Comparison of ENCODE assay signal across 16 cellular contexts in the genomic region with DNA sequence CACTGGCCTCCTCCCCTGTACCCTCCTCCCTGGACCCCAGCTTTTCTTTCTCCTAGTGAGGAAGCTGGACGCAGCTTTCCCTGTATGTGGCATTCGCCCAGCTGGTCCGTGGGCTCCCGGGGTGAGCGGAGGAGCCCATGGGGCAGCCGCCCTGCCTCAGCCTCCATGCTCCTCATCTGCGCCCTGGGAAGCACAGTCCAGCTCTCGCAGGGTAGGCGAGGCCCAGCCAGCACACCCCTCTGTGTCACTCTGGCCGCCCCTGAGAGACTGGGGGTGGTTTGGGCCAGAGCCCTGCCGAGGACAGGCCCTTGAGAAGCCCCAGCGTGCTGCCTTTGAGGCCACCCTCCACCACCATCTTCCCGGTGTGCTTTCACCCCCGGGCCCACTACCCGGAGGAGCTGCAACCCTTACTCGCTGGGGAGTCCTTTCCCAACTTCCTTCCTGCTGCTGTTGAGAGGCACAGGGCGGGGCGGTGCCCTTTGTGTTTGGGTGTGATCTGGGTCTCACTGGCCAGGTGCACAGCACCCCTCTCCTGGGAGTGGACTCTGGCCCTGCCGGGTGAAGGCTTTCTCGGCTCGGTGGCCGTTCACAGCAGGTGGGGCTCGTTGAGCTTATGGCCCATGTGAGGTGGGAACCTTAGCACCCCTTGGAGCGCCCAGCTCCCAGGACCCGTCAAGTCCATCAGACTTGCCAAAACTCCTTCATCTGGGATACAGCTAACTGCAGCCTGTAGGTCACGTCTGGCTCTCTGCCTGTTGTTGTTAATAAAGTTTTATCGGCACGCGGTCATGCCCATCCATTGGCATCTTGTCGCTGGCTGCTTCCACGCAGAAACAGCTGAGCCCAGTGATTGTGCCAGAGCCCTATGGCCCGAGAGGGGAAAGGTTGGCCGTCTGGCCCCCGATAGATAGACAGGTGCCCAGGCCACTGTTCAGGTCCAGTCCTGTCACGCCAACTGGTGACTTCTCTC. TPM values are rescaled to one million over a fixed set of nuclear protein-coding genes. Genes with fewer than 3 reads are reported as not detected.
DNase-seq lines count a peak whose midpoint lies in the region; ATAC-seq and TF ChIP-seq lines count a peak whose summit lies in the region.
"Had no signal": no experiment of that assay in that cellular context is flagged by ENCODE, and none has a peak within 500 bp of the region (broad histone marks: within the 10 kb centered on the region; RNA-seq: fewer than 3 reads in every experiment).

No MANE protein-coding gene starts in this region.

- CTCF ChIA-PET in RWPE1 (lab: Yijun Ruan, JAX): interaction anchor here (0.6 kb wide), 1 partner anchor 817 kb away, joined by 3 read pairs; no protein-coding TSS in a partner anchor

- no peak for TF ChIP-seq CTCF in RWPE1 (conservative IDR thresholded peaks at IDR 0.05; ENCODE audit: low read depth)
- TF ChIP-seq CTCF in glutamatergic neuron (IDR thresholded peaks at IDR 0.05; ENCODE audit: partially characterized antibody, unreplicated experiment): no peak
- TF ChIP-seq CTCF in coronary artery (IDR thresholded peaks at IDR 0.05): no peak

- no peak overlapping the region for H3K27ac Mint-ChIP-seq in activated T-cell treated with anti-CD3 and anti-CD28 coated beads, Interleukin-2, amount 50 U/mL, for 72 hours
- H3K27ac Mint-ChIP-seq in glutamatergic neuron (ENCODE audit: unreplicated experiment): peak overlapping the region; percentile 78
- H3K27ac Mint-ChIP-seq in stimulated activated effector memory CD8-positive, alpha-beta T cell treated with anti-CD3 and anti-CD28 coated beads, Interleukin-12 subunit alpha, Interleukin-12 subunit beta, amount 100 ng/mL, for 72 hours: peak overlapping the region; percentile 79

- H3K27me3 Mint-ChIP-seq in activated T-cell treated with anti-CD3 and anti-CD28 coated beads, Interleukin-2, amount 50 U/mL, for 72 hours (ENCODE audit: low read depth): no peaks in the 10 kb centered on the region
- peaks cover 15% of the 10 kb centered on the region for H3K27me3 Mint-ChIP-seq in glutamatergic neuron (ENCODE audit: unreplicated experiment)

- ATAC-seq in activated T-cell treated with anti-CD3 and anti-CD28 coated beads, Interleukin-2, amount 50 U/mL, for 72 hours (replicated peaks in 1 of 2): no peak
- ATAC-seq in stimulated activated effector memory CD8-positive, alpha-beta T cell treated with anti-CD3 and anti-CD28 coated beads, Interleukin-12 subunit alpha, Interleukin-12 subunit beta, amount 100 ng/mL, for 72 hours: no peak
- ATAC-seq: PC-3 had no signal

- DNase-seq in activated T-cell treated with anti-CD3 and anti-CD28 coated beads, Interleukin-2, amount 50 U/mL, for 72 hours: no peak
- DNase-seq in activated T-cell treated with anti-CD3 and anti-CD28 coated beads for 4 hours (no peak), RWPE1 (ENCODE audit: low spot score) (no peak), glutamatergic neuron (no peak), T1000 (lab: John Stamatoyannopoulos, UW) (no peak), dermis blood vessel endothelial cell (no peak), coronary artery (ENCODE audit: low spot score) (no peak)
- no peak for DNase-seq in stimulated activated effector memory CD8-positive, alpha-beta T cell treated with anti-CD3 and anti-CD28 coated beads, Interleukin-12 subunit alpha, Interleukin-12 subunit beta, amount 100 ng/mL, for 72 hours (ENCODE audit: low spot score in 2 of 2)
- DNase-seq: amygdala; NCI-H1930; PC-3; stimulated activated CD4-positive, alpha-beta T cell treated with anti-CD3 and anti-CD28 coated beads, Interleukin-15, amount 100 ng/mL, for 24 hours; stimulated activated naive CD4-positive, alpha-beta T cell treated with Interleukin-2 at 50 U/mL for 16 hours had no signal

- H3K36me3 Mint-ChIP-seq in activated T-cell treated with anti-CD3 and anti-CD28 coated beads, Interleukin-2, amount 50 U/mL, for 72 hours (ENCODE audit: insufficient read depth in 2 of 2): peaks cover 1 to 4% of the 10 kb centered on the region in 2 donors
- H3K36me3 Mint-ChIP-seq in glutamatergic neuron (ENCODE audit: unreplicated experiment): no peaks in the 10 kb centered on the region
- H3K36me3 Mint-ChIP-seq in stimulated activated effector memory CD8-positive, alpha-beta T cell treated with anti-CD3 and anti-CD28 coated beads, Interleukin-12 subunit alpha, Interleukin-12 subunit beta, amount 100 ng/mL, for 72 hours: peaks cover 69% of the 10 kb centered on the region

- H3K9me3 Mint-ChIP-seq in activated T-cell treated with anti-CD3 and anti-CD28 coated beads, Interleukin-2, amount 50 U/mL, for 72 hours: no peaks in the 10 kb centered on the region
- peaks cover 8% of the 10 kb centered on the region for H3K9me3 Mint-ChIP-seq in glutamatergic neuron (ENCODE audit: unreplicated experiment)
- H3K9me3 Mint-ChIP-seq in stimulated activated effector memory CD8-positive, alpha-beta T cell treated with anti-CD3 and anti-CD28 coated beads, Interleukin-12 subunit alpha, Interleukin-12 subunit beta, amount 100 ng/mL, for 72 hours: no peaks in the 10 kb centered on the region

- H3K4me3 ChIP-seq in coronary artery: no peak overlapping the region

- peak overlapping the region; percentile 87 for H3K27ac ChIP-seq in RWPE1
- H3K27ac ChIP-seq in coronary artery: no peak overlapping the region
- H3K27ac ChIP-seq: epithelial cell of prostate had no signal

- peaks cover 46% of the 10 kb centered on the region for H3K4me1 Mint-ChIP-seq in activated T-cell treated with anti-CD3 and anti-CD28 coated beads, Interleukin-2, amount 50 U/mL, for 72 hours (ENCODE audit: low read depth)
- peaks cover 11% of the 10 kb centered on the region for H3K4me1 Mint-ChIP-seq in glutamatergic neuron (ENCODE audit: low read depth, unreplicated experiment)
- H3K4me1 Mint-ChIP-seq in stimulated activated effector memory CD8-positive, alpha-beta T cell treated with anti-CD3 and anti-CD28 coated beads, Interleukin-12 subunit alpha, Interleukin-12 subunit beta, amount 100 ng/mL, for 72 hours: peaks cover 49% of the 10 kb centered on the region

- POLR2A ChIA-PET in RWPE1 (lab: Yijun Ruan, JAX; ENCODE audit: low non-redundant PET): no interaction called here

- H3K4me3 Mint-ChIP-seq in activated T-cell treated with anti-CD3 and anti-CD28 coated beads, Interleukin-2, amount 50 U/mL, for 72 hours: peak overlapping the region; percentile 95 to 99
- peak overlapping the region; percentile 74 for H3K4me3 Mint-ChIP-seq in glutamatergic neuron (ENCODE audit: unreplicated experiment)
- H3K4me3 Mint-ChIP-seq in stimulated activated effector memory CD8-positive, alpha-beta T cell treated with anti-CD3 and anti-CD28 coated beads, Interleukin-12 subunit alpha, Interleukin-12 subunit beta, amount 100 ng/mL, for 72 hours: peak overlapping the region; percentile 97

RNA-seq across cellular contexts. Expression of a gene that starts 3.2 kb away (rescaled TPM):
- 10 to 100 TPM; 35.0 to 38.7 TPM for total RNA-seq in activated T-cell treated with anti-CD3 and anti-CD28 coated beads, Interleukin-2, amount 50 U/mL, for 72 hours
- 54.4 TPM for total RNA-seq in glutamatergic neuron (ENCODE audit: unreplicated experiment)
- 38.3 and 74.5 TPM in 2 replicates for total RNA-seq in dermis blood vessel endothelial cell

RNA-seq across cellular contexts. Expression of a gene that starts 10.3 kb away (rescaled TPM):
- 10 to 100 TPM; 41.1 to 43.4 TPM for total RNA-seq in activated T-cell treated with anti-CD3 and anti-CD28 coated beads, Interleukin-2, amount 50 U/mL, for 72 hours
- total RNA-seq in glutamatergic neuron (ENCODE audit: unreplicated experiment): not detected
- total RNA-seq in dermis blood vessel endothelial cell: 2.1 and 2.2 TPM in 2 replicates
- total RNA-seq: HT-29 had no signal

RNA-seq across cellular contexts. Expression of a gene that starts 35.5 kb away (rescaled TPM):
- under 1 TPM; 0.17 to 0.42 TPM for total RNA-seq in activated T-cell treated with anti-CD3 and anti-CD28 coated beads, Interleukin-2, amount 50 U/mL, for 72 hours
- 12.5 TPM for total RNA-seq in glutamatergic neuron (ENCODE audit: unreplicated experiment)
- total RNA-seq in dermis blood vessel endothelial cell: not detected in 2 replicates
- total RNA-seq: myocyte had no signal

RNA-seq across cellular contexts. Expression of a gene that starts 53.1 kb away (rescaled TPM):
- 10 to 100 TPM; 32.8 to 66.5 TPM for total RNA-seq in activated T-cell treated with anti-CD3 and anti-CD28 coated beads, Interleukin-2, amount 50 U/mL, for 72 hours
- total RNA-seq in glutamatergic neuron (ENCODE audit: unreplicated experiment) (not detected), dermis blood vessel endothelial cell (under 0.01 and 0.23 TPM in 2 replicates)
- total RNA-seq: PC-3 had no signal

Comparison
In these comparisons a context has a peak if more than half of its experiments do, and no peak if none do; other contexts are left out.
1. RNA of a gene that starts 10.3 kb away (total RNA-seq): 41.1 to 43.4 TPM in activated T-cell treated with anti-CD3 and anti-CD28 coated beads, Interleukin-2, amount 50 U/mL, for 72 hours; 2.1 to 2.2 TPM in dermis blood vessel endothelial cell and not detected in glutamatergic neuron (single experiment); every median in the first group is over 10 times any median in the second.
2. Peak in every context shown above with its lines, with median percentiles within 50 percentile points of each other: H3K4me3 Mint-ChIP-seq.